ENCODE assay signal across 35 cellular contexts in genomic region chr20:23690581-23690980, GRCh38. TPM values are rescaled to one million over a fixed set of nuclear protein-coding genes. Genes with fewer than 3 reads are reported as not detected.
"Had no signal": no experiment of that assay in that cellular context is flagged by ENCODE, and none has a peak within 500 bp of the region (broad histone marks: within the 10 kb centered on the region; RNA-seq: fewer than 3 reads in every experiment).

No MANE protein-coding gene starts in this region.

- H3K27ac Mint-ChIP-seq: dendritic cell treated with granulocyte-macrophage colony-stimulating factor and Interleukin-4, amounts not matched to agents 40 ng/mL and 50 ng/mL, for 4 days; endodermal cell; natural killer cell; stimulated activated naive B cell treated with anti-CD40 and anti-IgM and Interleukin-4, amounts not matched to agents 10 μg/mL and 1 μg/mL and 100 μg/mL, for 72 hours; stimulated activated naive CD8-positive, alpha-beta T cell treated with anti-CD3 and anti-CD28 coated beads, Interleukin-15, Interleukin-2, amounts not matched to agents 100 ng/mL and 50 ng/mL, for 24 hours had no signal

- H3K4me1 Mint-ChIP-seq: central memory CD8-positive, alpha-beta T cell; natural killer cell; stimulated activated naive B cell treated with anti-CD40 and anti-IgM and Interleukin-4, amounts not matched to agents 10 μg/mL and 1 μg/mL and 100 μg/mL, for 72 hours had no signal

- H3K27ac ChIP-seq: colonic mucosa, epithelial cell of prostate, foreskin keratinocyte, gastroesophageal sphincter, heart right ventricle, left lung, neutrophil, prostate gland, thyroid gland had no signal

- H3K4me3 Mint-ChIP-seq: central memory CD8-positive, alpha-beta T cell; dendritic cell treated with granulocyte-macrophage colony-stimulating factor and Interleukin-4, amounts not matched to agents 40 ng/mL and 50 ng/mL, for 4 days; endodermal cell; natural killer cell; stimulated activated naive B cell treated with anti-CD40 and anti-IgM and Interleukin-4, amounts not matched to agents 10 μg/mL and 1 μg/mL and 100 μg/mL, for 72 hours; stimulated activated naive CD8-positive, alpha-beta T cell treated with anti-CD3 and anti-CD28 coated beads, Interleukin-15, Interleukin-2, amounts not matched to agents 100 ng/mL and 50 ng/mL, for 24 hours had no signal

- DNase-seq: colonic mucosa; effector CD8-positive, alpha-beta T cell; endodermal cell; foreskin keratinocyte; glutamatergic neuron; heart right ventricle; hippocampal formation; left cardiac atrium; left lung; mesendoderm; midbrain; natural killer cell; right cardiac atrium; small intestine; stimulated activated CD4-positive, alpha-beta T cell treated with anti-CD3 and anti-CD28 coated beads, Interleukin-15, amount 100 ng/mL, for 24 hours; stimulated activated CD4-positive, alpha-beta T cell treated with anti-CD3 and anti-CD28 coated beads, Interleukin-2, amount 100 ng/mL, for 48 hours; stimulated activated naive B cell treated with anti-CD40 and anti-IgM and Interleukin-4, amounts not matched to agents 10 μg/mL and 1 μg/mL and 100 μg/mL, for 72 hours; thyroid gland; trophoblast cell had no signal

- H3K9me3 Mint-ChIP-seq: central memory CD8-positive, alpha-beta T cell; dendritic cell treated with granulocyte-macrophage colony-stimulating factor and Interleukin-4, amounts not matched to agents 40 ng/mL and 50 ng/mL, for 4 days; endodermal cell; natural killer cell; stimulated activated naive B cell treated with anti-CD40 and anti-IgM and Interleukin-4, amounts not matched to agents 10 μg/mL and 1 μg/mL and 100 μg/mL, for 72 hours; stimulated activated naive CD8-positive, alpha-beta T cell treated with anti-CD3 and anti-CD28 coated beads, Interleukin-15, Interleukin-2, amounts not matched to agents 100 ng/mL and 50 ng/mL, for 24 hours had no signal

- H3K4me3 ChIP-seq: colonic mucosa, gastroesophageal sphincter, heart right ventricle, left lung, prostate gland, thyroid gland had no signal

- ATAC-seq: esophagus mucosa; foreskin keratinocyte; gastroesophageal sphincter; heart right ventricle; left cardiac atrium; left lung; natural killer cell; right cardiac atrium; stimulated activated naive B cell treated with anti-CD40 and anti-IgM and Interleukin-4, amounts not matched to agents 10 μg/mL and 1 μg/mL and 100 μg/mL, for 72 hours had no signal

- H3K27me3 ChIP-seq: colonic mucosa, heart right ventricle, left lung, neutrophil, thyroid gland had no signal

- H3K9me3 ChIP-seq: colonic mucosa, gastroesophageal sphincter, heart right ventricle, left lung, neutrophil, prostate gland, thyroid gland had no signal

- H3K4me1 ChIP-seq: colonic mucosa, foreskin keratinocyte, gastroesophageal sphincter, prostate gland had no signal

- H3K36me3 Mint-ChIP-seq: natural killer cell; stimulated activated naive B cell treated with anti-CD40 and anti-IgM and Interleukin-4, amounts not matched to agents 10 μg/mL and 1 μg/mL and 100 μg/mL, for 72 hours had no signal

- H3K36me3 ChIP-seq: colonic mucosa, gastroesophageal sphincter, heart right ventricle, left lung, neutrophil, prostate gland, thyroid gland had no signal

RNA-seq across cellular contexts. Expression of gene CST4, which starts 1.7 kb away (rescaled TPM):
- total RNA-seq: chondrocyte, colonic mucosa, esophagus mucosa, foreskin keratinocyte, gastroesophageal sphincter, heart right ventricle, kidney epithelial cell, left cardiac atrium, left lung, lower leg skin, lung microvascular endothelial cell, natural killer cell, omental fat pad, right cardiac atrium, temporal lobe, ureter had no signal
- polyA plus RNA-seq: foreskin keratinocyte, heart right ventricle, neural cell, right cardiac atrium, small intestine had no signal
